ENCODE assay signal across 15 cellular contexts in genomic region chr19:33678796-33679195, GRCh38. TPM values are rescaled to one million over a fixed set of nuclear protein-coding genes. Genes with fewer than 3 reads are reported as not detected.
A peak's percentile ranks its signal among the peaks of the same experiment; 100 is the strongest.
DNase-seq lines count a peak whose midpoint lies in the region; ATAC-seq and TF ChIP-seq lines count a peak whose summit lies in the region.
"Had no signal": no experiment of that assay in that cellular context is flagged by ENCODE, and none has a peak within 500 bp of the region (broad histone marks: within the 10 kb centered on the region; RNA-seq: fewer than 3 reads in every experiment).

No MANE protein-coding gene starts in this region.

- H3K9me3 Mint-ChIP-seq in glutamatergic neuron (ENCODE audit: unreplicated experiment), result peaks cover 52% of the 10 kb centered on the region

- H3K4me3 Mint-ChIP-seq in glutamatergic neuron (ENCODE audit: unreplicated experiment), result no peak overlapping the region
- H3K4me3 Mint-ChIP-seq: activated CD4-positive, alpha-beta T cell treated with anti-CD3 and anti-CD28 coated beads for 36 hours; activated naive CD8-positive, alpha-beta T cell; naive B cell had no signal

- 78 to 83% methylated on average over 3 of the region's 3 CpGs for WGBS in thyroid gland, 2 donors

- H3K4me1 Mint-ChIP-seq in glutamatergic neuron (ENCODE audit: low read depth, unreplicated experiment), result peaks cover 67% of the 10 kb centered on the region
- H3K4me1 Mint-ChIP-seq: activated CD4-positive, alpha-beta T cell treated with anti-CD3 and anti-CD28 coated beads for 36 hours; naive B cell had no signal

- H3K36me3 ChIP-seq in thyroid gland, result no peaks in the 10 kb centered on the region
- H3K36me3 ChIP-seq: cardiac muscle cell had no signal

- TF ChIP-seq POLR2A in thyroid gland (IDR thresholded peaks at IDR 0.05), result no peak

- no peak overlapping the region for H3K27ac ChIP-seq in thyroid gland
- H3K27ac ChIP-seq: cardiac muscle cell had no signal

- no peak overlapping the region for H3K4me3 ChIP-seq in thyroid gland (replicated peaks in 1 of 3)
- H3K4me3 ChIP-seq: cardiac muscle cell had no signal

- ATAC-seq in Right ventricle myocardium superior (ENCODE audit: poor library complexity) (no peak), HG02571 (IDR thresholded peaks at IDR 0.05; ENCODE audit: unreplicated experiment) (no peak), GM18873 (IDR thresholded peaks at IDR 0.05; ENCODE audit: low FRiP score, unreplicated experiment) (no peak)
- ATAC-seq: activated CD4-positive, alpha-beta T cell treated with anti-CD3 and anti-CD28 coated beads for 36 hours had no signal

- peaks cover 10% of the 10 kb centered on the region for H3K36me3 Mint-ChIP-seq in glutamatergic neuron (ENCODE audit: unreplicated experiment)
- H3K36me3 Mint-ChIP-seq: activated naive CD8-positive, alpha-beta T cell; naive B cell had no signal

- DNase-seq in cardiac septum (ENCODE audit: low spot score), result peak; percentile 35
- DNase-seq in Right ventricle myocardium superior, result no peak
- peak; percentile 100 for DNase-seq in NCI-H2227 treated with DMSO at 0.1 percent for 48 hours (lab: John Stamatoyannopoulos, UW)
- no peak for DNase-seq in glutamatergic neuron
- DNase-seq in thyroid gland, result no peak
- no peak for DNase-seq in effector CD8-positive, alpha-beta T cell (lab: John Stamatoyannopoulos, UW)
- DNase-seq: activated CD4-positive, alpha-beta T cell treated with anti-CD3 and anti-CD28 coated beads for 36 hours; Caco-2; effector memory CD4-positive, alpha-beta T cell; MM.1S; naive B cell had no signal

- no peaks in the 10 kb centered on the region for H3K4me1 ChIP-seq in thyroid gland
- H3K4me1 ChIP-seq: Caco-2 had no signal

- H3K27me3 Mint-ChIP-seq in glutamatergic neuron (ENCODE audit: unreplicated experiment), result peaks cover 32% of the 10 kb centered on the region

- TF ChIP-seq CTCF in glutamatergic neuron (IDR thresholded peaks at IDR 0.05; ENCODE audit: partially characterized antibody, unreplicated experiment) (no peak), thyroid gland (IDR thresholded peaks at IDR 0.05) (no peak)

- intact Hi-C loops in cardiac septum (cut with DNase I), result no loop called here
- intact Hi-C loops in Right ventricle myocardium superior (cut with DNase I), result no loop called here
- intact Hi-C loops in thyroid gland (cut with DNase I), result no loop called here

- H3K27ac Mint-ChIP-seq in glutamatergic neuron (ENCODE audit: unreplicated experiment), result peak overlapping the region; percentile 66
- H3K27ac Mint-ChIP-seq: activated CD4-positive, alpha-beta T cell treated with anti-CD3 and anti-CD28 coated beads for 36 hours; activated naive CD8-positive, alpha-beta T cell; naive B cell had no signal

- H3K27me3 ChIP-seq in thyroid gland, result no peaks in the 10 kb centered on the region
- H3K27me3 ChIP-seq: cardiac muscle cell had no signal

- H3K9me3 ChIP-seq in thyroid gland, result no peaks in the 10 kb centered on the region
- H3K9me3 ChIP-seq: Caco-2 had no signal

RNA-seq across cellular contexts. Expression of gene CHST8, which starts 57.0 kb away (rescaled TPM):
- total RNA-seq in cardiac septum (0.27 TPM), Right ventricle myocardium superior (not detected), glutamatergic neuron (ENCODE audit: unreplicated experiment) (235 TPM), thyroid gland (1 to 10 TPM in 2 of 4 donors, under 1 TPM in 1, not detected in 1; 0.83 to 2.6 (median 1.4) TPM)
- total RNA-seq: activated CD4-positive, alpha-beta T cell treated with anti-CD3 and anti-CD28 coated beads for 36 hours; Caco-2 had no signal

Comparison
In these comparisons a context has a peak if more than half of its experiments do, and no peak if none do; other contexts are left out.
1. DNase-seq: peak in cardiac septum (single experiment) and NCI-H2227 treated with DMSO at 0.1 percent for 48 hours (single experiment); none in Right ventricle myocardium superior (single experiment), glutamatergic neuron (single experiment), thyroid gland (0 of 2) and effector CD8-positive, alpha-beta T cell (single experiment).
2. RNA of gene CHST8, which starts 57.0 kb away (total RNA-seq): 235 TPM in glutamatergic neuron (single experiment); 0.83 to 2.6 TPM in thyroid gland, 0.27 TPM in cardiac septum (single experiment) and not detected in Right ventricle myocardium superior (single experiment); every median in the first group is over 10 times any median in the second.